8 cellular contexts compared by ENCODE assay signal in the genomic region with DNA sequence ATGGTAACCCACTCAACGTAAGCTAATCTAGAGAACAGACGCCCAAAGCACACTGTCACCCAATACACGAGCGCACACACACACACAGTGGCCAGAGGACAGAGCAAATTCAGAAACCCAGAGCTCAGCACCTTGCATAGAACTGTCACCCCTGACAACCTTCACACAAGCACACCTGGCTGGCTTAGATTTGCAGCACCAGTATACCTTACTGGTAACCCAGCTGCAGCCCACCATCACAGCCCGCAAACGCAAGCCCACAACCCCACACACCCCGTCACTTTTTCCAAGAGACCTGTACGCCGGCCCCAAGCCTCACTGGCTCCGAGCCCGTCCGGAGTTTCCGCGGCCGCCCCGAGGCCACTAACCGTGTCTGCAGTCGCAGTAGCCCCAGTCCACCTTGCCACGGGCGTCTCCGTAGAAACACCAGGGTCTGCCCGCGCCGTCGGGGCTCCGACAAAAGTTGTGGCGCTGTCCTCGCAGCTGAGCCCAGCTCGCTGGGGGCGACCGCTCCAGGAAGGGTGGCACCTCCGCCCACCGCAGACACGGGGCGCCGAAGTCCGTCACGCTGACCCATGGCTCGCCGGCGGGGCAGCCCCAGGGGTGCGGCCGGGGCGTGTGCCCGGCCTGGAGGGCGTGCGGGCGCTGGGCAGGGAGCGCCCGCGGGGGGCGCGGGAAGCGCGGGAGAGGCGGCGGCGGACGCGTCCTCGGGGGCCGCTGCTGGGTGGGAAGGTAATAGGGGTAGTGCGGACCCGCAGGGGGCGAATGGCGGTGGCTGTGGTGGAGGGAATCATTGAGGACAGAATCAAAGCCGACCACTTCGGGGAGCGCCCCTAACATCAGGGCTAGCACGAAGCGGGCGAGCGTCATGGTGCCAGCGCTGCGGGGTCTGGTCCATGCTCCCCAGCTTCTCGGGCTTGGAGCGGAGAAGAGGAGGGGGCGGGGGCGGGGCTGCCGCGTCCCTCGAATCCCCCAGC. TPM values are rescaled to one million over a fixed set of nuclear protein-coding genes. Genes with fewer than 3 reads are reported as not detected.
DNase-seq lines count a peak whose midpoint lies in the region; ATAC-seq, FAIRE-seq and TF ChIP-seq lines count a peak whose summit lies in the region.

No MANE protein-coding gene starts in this region.

- H3K4me1 ChIP-seq in CD4-positive, CD25-positive, alpha-beta regulatory T cell (ENCODE audit: control insufficient read depth, insufficient read depth, low read length, poor library complexity, severe bottlenecking) = peaks cover 7% of the 10 kb centered on the region
- peaks cover 14% of the 10 kb centered on the region for H3K4me1 ChIP-seq in SJSA1 (replicated peaks)
- peaks cover 0 to 7% (median 0%) of the 10 kb centered on the region in 4 experiments; a peak in 3 of 7 replicates for H3K4me1 ChIP-seq in H1 (replicated peaks in 1 of 4; ENCODE audit: control insufficient read depth in 3 of 4, insufficient read depth in 4 of 4, low read length in 3 of 4)
- H3K4me1 ChIP-seq in mucosa of descending colon (ENCODE audit: low read depth) = peaks cover 7% of the 10 kb centered on the region

- WGBS in H1 (ENCODE audit: extremely low coverage in 1 of 2, insufficient coverage in 1 of 2, insufficient read length in 1 of 2, insufficient replicate concordance in 2 of 2, low coverage in 1 of 2, low lambda C conversion rate in 2 of 2, missing lambda C conversion rate in 1 of 2), 2 experiments = 9% methylated on average over 55 of the region's 82 CpGs; no CpG with 5 or more reads in 1 of the 2 experiments

- peak overlapping the region; percentile 60 to 81 for H3K4me2 ChIP-seq in H1 (ENCODE audit: insufficient read depth in 1 of 2, low read depth in 2 of 2, low read length in 2 of 2)

- no peaks in the 10 kb centered on the region for H3K79me1 ChIP-seq in H1 (ENCODE audit: low read depth, low read length)

- H3K23me2 ChIP-seq in H1 (ENCODE audit: low read depth, low read length) = peaks cover 8% of the 10 kb centered on the region; the same call in 1 of the 2 replicates

- no peak overlapping the region for H4K5ac ChIP-seq in H1 (ENCODE audit: insufficient read length, low read depth, low read length)

- H3K79me2 ChIP-seq in H1 (ENCODE audit: control insufficient read depth in 1 of 2, insufficient read depth in 2 of 2, low read length in 2 of 2) = no peaks in the 10 kb centered on the region

- peaks cover 0 to 5% (median 0%) of the 10 kb centered on the region in 7 donors for H3K9me3 Mint-ChIP-seq in CD4-positive, CD25-positive, alpha-beta regulatory T cell

- H3K27ac ChIP-seq in CD4-positive, CD25-positive, alpha-beta regulatory T cell (ENCODE audit: insufficient read depth, low read length, poor library complexity, severe bottlenecking) = no peak overlapping the region
- H3K27ac ChIP-seq in SJSA1 (no peak overlapping the region), H1 (ENCODE audit: low read depth, low read length) (no peak overlapping the region)

- H3K27me3 ChIP-seq in CD4-positive, CD25-positive, alpha-beta regulatory T cell (ENCODE audit: control insufficient read depth, insufficient read depth, low read length) = peaks cover 31% of the 10 kb centered on the region
- H3K27me3 ChIP-seq in SJSA1 (replicated peaks) = peaks cover 9% of the 10 kb centered on the region
- peaks cover 0 to 15% (median 10%) of the 10 kb centered on the region in 4 experiments; a peak in 5 of 7 replicates for H3K27me3 ChIP-seq in H1 (replicated peaks in 1 of 4; ENCODE audit: control insufficient read depth in 3 of 4, extremely low read depth in 1 of 4, insufficient read depth in 3 of 4, low read length in 3 of 4)

- H2BK20ac ChIP-seq in H1 (ENCODE audit: low read length) = no peak overlapping the region

- ATAC-seq in CD4-positive, CD25-positive, alpha-beta regulatory T cell (ENCODE audit: low read depth in 2 of 2) = no peak
- ATAC-seq in GM19324 (IDR thresholded peaks at IDR 0.05; ENCODE audit: low FRiP score, unreplicated experiment) (peak; percentile 30), HG03159 (IDR thresholded peaks at IDR 0.05; ENCODE audit: unreplicated experiment) (peak; percentile 30), mucosa of descending colon (peak; percentile 82)

- POLR2A ChIA-PET in H1 (lab: Charles Lee; ENCODE audit: partially characterized antibody) = interaction anchor here (0.9 to 1.6 kb wide), 3 partner anchors 9 to 73 kb away, joined by 4 to 8 read pairs (median 6); no protein-coding TSS in a partner anchor

- peaks cover 80% of the 10 kb centered on the region for H3K27me3 Mint-ChIP-seq in CD4-positive, CD25-positive, alpha-beta regulatory T cell

- H3K14ac ChIP-seq in H1 (ENCODE audit: insufficient read length) = no peak overlapping the region

- no peak for TF ChIP-seq POLR2A in H1 (IDR thresholded peaks at IDR 0.05; ENCODE audit: control extremely low read depth in 1 of 2, low read depth in 2 of 2, low read length in 2 of 2)

- H3K4me3 ChIP-seq in CD4-positive, CD25-positive, alpha-beta regulatory T cell (ENCODE audit: low read depth, low read length) = no peak overlapping the region
- H3K4me3 ChIP-seq in SJSA1 (peak overlapping the region; percentile 53), H1 (ENCODE audit: extremely low read depth in 1 of 4, insufficient read depth in 2 of 4, low read depth in 3 of 4, low read length in 4 of 4) (peak overlapping the region; percentile 45 to 67 (median 57)), mucosa of descending colon (peak overlapping the region; percentile 22)

- no peak overlapping the region for H3K4ac ChIP-seq in H1 (replicated peaks; ENCODE audit: insufficient read length, low read depth, low read length)

- FAIRE-seq in H1 (lab: Jason Lieb, UNC) = no peak

- intact Hi-C loops in mucosa of descending colon (cut with DNase I, micrococcal nuclease) = loop anchor here in 1 of 2 donors (5.0 kb wide), 1 partner anchor 70 kb away; no protein-coding TSS in a partner anchor

- no peak for TF ChIP-seq EP300 in H1 (IDR thresholded peaks at IDR 0.05; ENCODE audit: borderline replicate concordance in 1 of 2, low read depth in 2 of 2, low read length in 2 of 2)

- H4K8ac ChIP-seq in H1 (ENCODE audit: extremely low read depth, insufficient read depth, low read length) = peak overlapping the region; percentile 80

- peak overlapping the region in 2 of 4 experiments; percentile 8 to 35; a peak in 2 of 7 replicates for H3K9ac ChIP-seq in H1 (replicated peaks in 1 of 4; ENCODE audit: extremely low read depth in 1 of 4, low read depth in 3 of 4, low read length in 3 of 4)

- peak overlapping the region; percentile 87; the same call in 1 of the 2 replicates for H2AFZ ChIP-seq in H1 (ENCODE audit: low read length)

- H3K23ac ChIP-seq in H1 (ENCODE audit: insufficient read length) = no peak overlapping the region

- DNase-seq in CD4-positive, CD25-positive, alpha-beta regulatory T cell = peak in 1 of 3 donors; percentile 9
- peak; percentile 38 to 47 for DNase-seq in SJSA1 (ENCODE audit: low read depth in 1 of 2, low spot score in 2 of 2)
- peak in 1 of 2 experiments; percentile 71 for DNase-seq in H1 (ENCODE audit: low read depth in 1 of 2, low spot score in 2 of 2)
- peak; percentile 74 to 81 (median 78) for DNase-seq in mucosa of descending colon
- DNase-seq in inferior parietal cortex (ENCODE audit: extremely low spot score) = no peak
- no peak for DNase-seq in SW 1271 (lab: John Stamatoyannopoulos, UW)

- H3K27ac Mint-ChIP-seq in CD4-positive, CD25-positive, alpha-beta regulatory T cell = peak overlapping the region in 1 of 3 donors; percentile 88

- no peaks in the 10 kb centered on the region for H3K36me3 ChIP-seq in CD4-positive, CD25-positive, alpha-beta regulatory T cell (ENCODE audit: control insufficient read depth, insufficient read depth, low read length)
- H3K36me3 ChIP-seq in SJSA1 (no peaks in the 10 kb centered on the region), H1 (ENCODE audit: control insufficient read depth in 2 of 4, insufficient read depth in 4 of 4, low read length in 3 of 4) (no peaks in the 10 kb centered on the region), mucosa of descending colon (ENCODE audit: low read depth) (no peaks in the 10 kb centered on the region)

- peak overlapping the region in 3 of 4 donors; percentile 18 to 81 (median 54) for H3K4me3 Mint-ChIP-seq in CD4-positive, CD25-positive, alpha-beta regulatory T cell

- H3K36me3 Mint-ChIP-seq in CD4-positive, CD25-positive, alpha-beta regulatory T cell = no peaks in the 10 kb centered on the region

- no peak overlapping the region for H2AK5ac ChIP-seq in H1 (ENCODE audit: low read depth, low read length)

- peaks cover 6 to 14% (median 9%) of the 10 kb centered on the region in 4 donors for H3K4me1 Mint-ChIP-seq in CD4-positive, CD25-positive, alpha-beta regulatory T cell

- CTCF ChIA-PET in H1 (lab: Charles Lee; ENCODE audit: partially characterized antibody) = interaction anchor here (0.8 to 6.0 kb wide), 15 partner anchors 10 to 73 kb away, joined by 3 to 62 read pairs (median 4); no protein-coding TSS in a partner anchor

- no peak overlapping the region for H4K91ac ChIP-seq in H1 (replicated peaks; ENCODE audit: insufficient read length, low read length)

- H3K56ac ChIP-seq in H1 (replicated peaks; ENCODE audit: insufficient read length, low read depth, low read length) = peak overlapping the region; percentile 48

- H3K18ac ChIP-seq in H1 (ENCODE audit: extremely low read depth, low read length) = peak overlapping the region; percentile 65

- no peak overlapping the region for H2BK120ac ChIP-seq in H1 (replicated peaks; ENCODE audit: low read depth, low read length)

- TF ChIP-seq RAD21 in H1 (IDR thresholded peaks at IDR 0.05 in 1 of 2, conservative IDR thresholded peaks at IDR 0.05 in 1 of 2; ENCODE audit: low read depth in 2 of 2, low read length in 2 of 2) = no peak

- H3K9me3 ChIP-seq in CD4-positive, CD25-positive, alpha-beta regulatory T cell (ENCODE audit: control insufficient read depth in 2 of 2, low read length in 2 of 2) = no peaks in the 10 kb centered on the region
- no peaks in the 10 kb centered on the region for H3K9me3 ChIP-seq in SJSA1 (replicated peaks)
- no peaks in the 10 kb centered on the region for H3K9me3 ChIP-seq in H1 (ENCODE audit: insufficient read depth in 2 of 2, low read depth in 1 of 2, low read length in 1 of 2)
- H3K9me3 ChIP-seq in mucosa of descending colon = no peaks in the 10 kb centered on the region

- TF ChIP-seq CTCF in H1 (IDR thresholded peaks at IDR 0.05; ENCODE audit: control extremely low read depth in 1 of 3, insufficient read depth in 1 of 3, low read depth in 1 of 3, low read length in 3 of 3) = no peak
- TF ChIP-seq CTCF in mucosa of descending colon (IDR thresholded peaks at IDR 0.05) = no peak

- H4K20me1 ChIP-seq in H1 (replicated peaks in 1 of 2; ENCODE audit: control insufficient read depth in 1 of 2, insufficient read depth in 2 of 2, low read length in 2 of 2) = no peaks in the 10 kb centered on the region

- peak overlapping the region; percentile 71; the same call in 1 of the 2 replicates for H2BK12ac ChIP-seq in H1 (ENCODE audit: low read depth, low read length)

- H2BK15ac ChIP-seq in H1 (ENCODE audit: low read length) = no peak overlapping the region

- H2BK5ac ChIP-seq in H1 (ENCODE audit: low read depth, low read length) = no peak overlapping the region

RNA-seq across cellular contexts. Expression of gene PRSS12, which starts 0.7 kb away (rescaled TPM):
- total RNA-seq in CD4-positive, CD25-positive, alpha-beta regulatory T cell = not detected
- under 1 TPM in 1 of 4 donors, not detected in 3; 0.05 TPM for polyA plus RNA-seq in CD4-positive, CD25-positive, alpha-beta regulatory T cell
- total RNA-seq in SJSA1 (2014; rRNA removed; shearing (Covaris generic)) = 9.7 and 15.6 TPM in 2 replicates
- total RNA-seq in H1 (2021; fragmentation: NEBNext Ultra II Directional; extraction: Animal tissue kit (Norgen Biotek cat#: 25700)) = 7.1 and 9.3 TPM in 2 replicates
- 2.5 and 2.6 TPM in 2 replicates for polyA plus RNA-seq in H1 (2011; rRNA removed)
- 4.0 TPM for polyA plus RNA-seq in H1 (2011; cell fraction: cytosol; rRNA removed)
- polyA plus RNA-seq in H1 (2011; cell fraction: nucleus; rRNA removed) = 2.8 TPM
- 5.5 to 7.3 TPM (median 6.3 TPM) in 4 replicates for polyA plus RNA-seq in H1 (2012, experiment 1 of 2)
- polyA plus RNA-seq in H1 (2012, experiment 2 of 2) = 4.8 TPM
- 6.9 TPM for polyA plus RNA-seq in H1 (2013, experiment 1 of 2)
- polyA plus RNA-seq in H1 (2013, experiment 2 of 2) = 6.5 TPM
- 2.8 and 3.6 TPM in 2 replicates for polyA minus RNA-seq in H1 (2011; rRNA and poly(A)+ RNA removed)
- polyA minus RNA-seq in H1 (2011; cell fraction: cytosol; rRNA and poly(A)+ RNA removed) = 2.1 TPM
- 6.6 TPM for polyA minus RNA-seq in H1 (2011; cell fraction: nucleus; rRNA and poly(A)+ RNA removed)
- 10 to 100 TPM; 12.9 to 41.7 (median 31.1) TPM for total RNA-seq in mucosa of descending colon

Comparison
In these comparisons a context has a peak if more than half of its experiments do, and no peak if none do; other contexts are left out.
1. ATAC-seq: peak in GM19324 (single experiment), HG03159 (single experiment) and mucosa of descending colon (single experiment); none in CD4-positive, CD25-positive, alpha-beta regulatory T cell (0 of 2).
2. DNase-seq: peak in SJSA1 (2 of 2) and mucosa of descending colon (3 of 3); none in inferior parietal cortex (single experiment) and SW 1271 (0 of 2).